ENCODE assay signal across 8 cellular contexts in genomic region chr12:89524201-89525001, GRCh38. TPM values are rescaled to one million over a fixed set of nuclear protein-coding genes. Genes with fewer than 3 reads are reported as not detected.
DNase-seq lines count a peak whose midpoint lies in the region; ATAC-seq and TF ChIP-seq lines count a peak whose summit lies in the region.

Gene GALNT4, minus strand, starts transcription at chr12:89524796. Its CDS starts 247 bp downstream, at chr12:89524549.

- H3K4me2 ChIP-seq in OCI-LY1 (ENCODE audit: low read length), result peak within 1 kb of the TSS; percentile 90

- TF ChIP-seq CTCF in OCI-LY1 (IDR thresholded peaks at IDR 0.05; ENCODE audit: low read length) (peak; percentile 70), epithelial cell of esophagus (IDR thresholded peaks at IDR 0.05; ENCODE audit: insufficient read depth, low read depth, low read length, missing control alignments) (peak; percentile 69), mucosa of descending colon (IDR thresholded peaks at IDR 0.05) (peak; percentile 28)

- ATAC-seq in GM19324 (IDR thresholded peaks at IDR 0.05; ENCODE audit: low FRiP score, unreplicated experiment), result peak; percentile 81
- ATAC-seq in HG03460 (IDR thresholded peaks at IDR 0.05; ENCODE audit: unreplicated experiment), result peak; percentile 66
- peak; percentile 88 for ATAC-seq in mucosa of descending colon

- CTCF ChIA-PET in CD4-positive, alpha-beta memory T cell (lab: Charles Lee; ENCODE audit: partially characterized antibody), result interaction anchor here (0.6 to 12.1 kb wide), 27 partner anchors 10 to 1382 kb away, joined by 3 to 185 read pairs (median 4); partner anchors contain the start of genes DUSP6 and TMTC3

- DNase-seq in CD4-positive, alpha-beta memory T cell, result peak; percentile 78 to 86 (median 80)
- DNase-seq in activated T-cell treated with anti-CD3 and anti-CD28 coated beads for 1 hour (ENCODE audit: low read depth) (peak; percentile 59), epithelial cell of esophagus (ENCODE audit: low read depth) (peak; percentile 90), mucosa of descending colon (peak; percentile 91 to 93 (median 93))
- DNase-seq in stimulated activated CD8-positive, alpha-beta memory T cell treated with anti-CD3 and anti-CD28 coated beads, Interleukin-4, amount 100 ng/mL, for 24 hours (ENCODE audit: low read depth), result peak; percentile 59

- intact Hi-C loops in CD4-positive, alpha-beta memory T cell (cut with micrococcal nuclease), result loop anchor here (1.0 to 10.0 kb wide), 7 partner anchors 54 to 1487 kb away; partner anchors contain the start of genes CEP290 and TMTC3
- intact Hi-C loops in mucosa of descending colon (cut with DNase I, micrococcal nuclease), result loop anchor here in 1 of 2 donors (10.0 kb wide), 2 partner anchors 50 to 470 kb away; no protein-coding TSS in a partner anchor

- H3K4me3 Mint-ChIP-seq in CD4-positive, alpha-beta memory T cell, result peak within 1 kb of the TSS; percentile 95 to 98 (median 98)

- no peaks in the 10 kb centered on the region for H3K9me2 ChIP-seq in OCI-LY1 (ENCODE audit: low read depth, low read length)

- POLR2A ChIA-PET in CD4-positive, alpha-beta memory T cell (lab: Charles Lee; ENCODE audit: partially characterized antibody), result interaction anchor here (1.0 to 3.6 kb wide), 13 partner anchors 50 to 1383 kb away, joined by 3 to 29 read pairs (median 6); partner anchors contain the start of genes ATP2B1, CEP290, DUSP6 and TMTC3

- no peaks in the 10 kb centered on the region for H3K27me3 Mint-ChIP-seq in CD4-positive, alpha-beta memory T cell

- H3K36me3 Mint-ChIP-seq in CD4-positive, alpha-beta memory T cell, result peaks cover 20 to 28% of the 10 kb centered on the region in 2 donors

- H3K4me1 Mint-ChIP-seq in CD4-positive, alpha-beta memory T cell, result peaks cover 33 to 54% (median 45%) of the 10 kb centered on the region in 4 donors

- H3K4me1 ChIP-seq in CD4-positive, alpha-beta memory T cell (ENCODE audit: insufficient read depth, low read length), result peaks cover 49% of the 10 kb centered on the region
- H3K4me1 ChIP-seq in OCI-LY1 (ENCODE audit: insufficient read depth, low read length, severe bottlenecking), result peaks cover 46% of the 10 kb centered on the region
- H3K4me1 ChIP-seq in mucosa of descending colon (ENCODE audit: low read depth), result peaks cover 14% of the 10 kb centered on the region

- H3K9me3 Mint-ChIP-seq in CD4-positive, alpha-beta memory T cell, result no peaks in the 10 kb centered on the region

- H3K27ac ChIP-seq in CD4-positive, alpha-beta memory T cell (ENCODE audit: low read depth, low read length), result peak within 1 kb of the TSS; percentile 87
- H3K27ac ChIP-seq in OCI-LY1 (ENCODE audit: low read depth, low read length, poor library complexity, severe bottlenecking), result peak within 1 kb of the TSS; percentile 58

- peaks cover 10% of the 10 kb centered on the region for H3F3A ChIP-seq in OCI-LY1 (ENCODE audit: insufficient read depth, low read length)

- no peaks in the 10 kb centered on the region for H4K20me1 ChIP-seq in OCI-LY1 (ENCODE audit: insufficient read depth, low read length)

- peak within 1 kb of the TSS; percentile 83 to 96 (median 95) for H3K27ac Mint-ChIP-seq in CD4-positive, alpha-beta memory T cell

- H3K9ac ChIP-seq in OCI-LY1 (ENCODE audit: low read length), result peak within 1 kb of the TSS; percentile 78

- no peaks in the 10 kb centered on the region for H3K9me3 ChIP-seq in CD4-positive, alpha-beta memory T cell (ENCODE audit: control insufficient read depth in 1 of 2, low read length in 2 of 2)
- H3K9me3 ChIP-seq in OCI-LY1 (ENCODE audit: low read length) (no peaks in the 10 kb centered on the region), mucosa of descending colon (no peaks in the 10 kb centered on the region)

- H3K27me3 ChIP-seq in CD4-positive, alpha-beta memory T cell (ENCODE audit: insufficient read depth, low read length), result no peaks in the 10 kb centered on the region
- H3K27me3 ChIP-seq in OCI-LY1 (ENCODE audit: insufficient read depth, low read length), result no peaks in the 10 kb centered on the region

- H2AFZ ChIP-seq in OCI-LY1 (ENCODE audit: low read length), result peak within 1 kb of the TSS; percentile 10

- H3K79me2 ChIP-seq in OCI-LY1 (ENCODE audit: insufficient read depth, low read length), result 0 out of 2 replicates have a peak, but pooled peaks cover 6% of the 10 kb centered on the region

- peaks cover 6% of the 10 kb centered on the region for H3K36me3 ChIP-seq in CD4-positive, alpha-beta memory T cell (ENCODE audit: insufficient read depth, low read length)
- H3K36me3 ChIP-seq in OCI-LY1 (ENCODE audit: insufficient read depth, low read length), result peaks cover 9% of the 10 kb centered on the region
- H3K36me3 ChIP-seq in mucosa of descending colon (ENCODE audit: low read depth), result no peaks in the 10 kb centered on the region

- H3K4me3 ChIP-seq in CD4-positive, alpha-beta memory T cell (ENCODE audit: low read length in 2 of 2), result peak within 1 kb of the TSS; percentile 72 to 93
- H3K4me3 ChIP-seq in OCI-LY1 (ENCODE audit: low read depth, low read length, poor library complexity, severe bottlenecking) (peak within 1 kb of the TSS; percentile 91), epithelial cell of esophagus (ENCODE audit: low read length) (peak within 1 kb of the TSS; percentile 84), mucosa of descending colon (peak within 1 kb of the TSS; percentile 82)

RNA-seq across cellular contexts. Expression of gene GALNT4, which starts in this region (rescaled TPM):
- 1 to 10 TPM; 7.2 to 7.6 TPM for total RNA-seq in CD4-positive, alpha-beta memory T cell
- 1 to 10 TPM; 2.8 to 3.4 TPM for polyA plus RNA-seq in CD4-positive, alpha-beta memory T cell
- 10 to 100 TPM; 19.3 to 49.6 (median 41.9) TPM for total RNA-seq in mucosa of descending colon

Comparison
In these comparisons a context has a peak if more than half of its experiments do, and no peak if none do; other contexts are left out.
1. Peak in every context shown above with its lines: DNase-seq, ATAC-seq, H3K4me3 ChIP-seq and H3K27ac ChIP-seq.